ENCODE assay signal across 17 cellular contexts in the genomic region with DNA sequence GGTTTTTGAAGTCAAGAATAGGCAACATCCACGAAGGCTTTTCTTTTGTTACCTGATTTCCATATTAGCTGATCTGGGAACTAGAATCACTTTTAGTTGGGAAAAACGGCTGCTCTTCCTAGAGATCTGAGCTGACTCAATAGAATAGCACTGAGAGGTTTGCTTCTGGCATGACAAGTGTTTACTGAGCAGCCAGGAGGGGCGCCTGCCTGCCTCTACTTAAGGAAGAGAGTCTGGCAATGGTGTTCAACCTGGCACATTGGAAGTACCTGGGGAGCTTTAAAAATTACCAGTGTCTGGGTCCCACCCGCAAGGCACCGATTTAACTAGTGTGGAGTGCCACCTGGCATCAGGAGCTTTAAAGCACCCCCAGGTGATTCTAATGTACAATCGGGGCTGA.
"Had no signal": no experiment of that assay in that cellular context is flagged by ENCODE, and none has a peak within 500 bp of the region (broad histone marks: within the 10 kb centered on the region; RNA-seq: fewer than 3 reads in every experiment).

No MANE protein-coding gene starts in this region.

- H3K4me3 ChIP-seq: gastrocnemius medialis, smooth muscle cell, stomach had no signal

- ATAC-seq: activated naive CD8-positive, alpha-beta T cell treated with anti-CD3 and anti-CD28 coated beads, Interleukin-2, amount 50 U/mL, for 24 hours; activated T-helper 17 cell treated with anti-CD3 and anti-CD28 coated beads, Interleukin-2, amount 50 U/mL, for 72 hours; esophagus mucosa; gastrocnemius medialis; sciatic nerve had no signal

- H3K9me3 Mint-ChIP-seq: activated naive CD4-positive, alpha-beta T cell treated with anti-CD3 and anti-CD28 coated beads, Interleukin-2, amount 10 ng/mL, durations not matched to agents 7 days and 5 days; activated naive CD8-positive, alpha-beta T cell treated with anti-CD3 and anti-CD28 coated beads, Interleukin-2, amount 50 U/mL, for 24 hours; activated T-helper 17 cell treated with anti-CD3 and anti-CD28 coated beads, Interleukin-2, amount 50 U/mL, for 72 hours; mesothelial cell of epicardium; nephron; type B pancreatic cell had no signal

- H3K27ac ChIP-seq: gastrocnemius medialis, stomach, VCaP had no signal

- H3K36me3 Mint-ChIP-seq: activated naive CD4-positive, alpha-beta T cell treated with anti-CD3 and anti-CD28 coated beads, Interleukin-2, amount 10 ng/mL, durations not matched to agents 7 days and 5 days; mesothelial cell of epicardium; type B pancreatic cell had no signal

- H3K27me3 Mint-ChIP-seq: activated T-helper 17 cell treated with anti-CD3 and anti-CD28 coated beads, Interleukin-2, amount 50 U/mL, for 72 hours had no signal

- H3K4me1 ChIP-seq: gastrocnemius medialis had no signal

- H3K4me3 Mint-ChIP-seq: activated naive CD4-positive, alpha-beta T cell treated with anti-CD3 and anti-CD28 coated beads, Interleukin-2, amount 10 ng/mL, durations not matched to agents 7 days and 5 days; activated naive CD8-positive, alpha-beta T cell treated with anti-CD3 and anti-CD28 coated beads, Interleukin-2, amount 50 U/mL, for 24 hours; activated T-helper 17 cell treated with anti-CD3 and anti-CD28 coated beads, Interleukin-2, amount 50 U/mL, for 72 hours; mesothelial cell of epicardium; nephron; type B pancreatic cell had no signal

- H3K27me3 ChIP-seq: gastrocnemius medialis, stomach had no signal

- H3K36me3 ChIP-seq: gastrocnemius medialis, stomach had no signal

- H3K9me3 ChIP-seq: gastrocnemius medialis, stomach had no signal

- H3K4me1 Mint-ChIP-seq: activated naive CD4-positive, alpha-beta T cell treated with anti-CD3 and anti-CD28 coated beads, Interleukin-2, amount 10 ng/mL, durations not matched to agents 7 days and 5 days had no signal

- H3K27ac Mint-ChIP-seq: activated naive CD4-positive, alpha-beta T cell treated with anti-CD3 and anti-CD28 coated beads, Interleukin-2, amount 10 ng/mL, durations not matched to agents 7 days and 5 days; activated naive CD8-positive, alpha-beta T cell treated with anti-CD3 and anti-CD28 coated beads, Interleukin-2, amount 50 U/mL, for 24 hours; activated T-helper 17 cell treated with anti-CD3 and anti-CD28 coated beads, Interleukin-2, amount 50 U/mL, for 72 hours; mesothelial cell of epicardium; nephron; type B pancreatic cell had no signal

- DNase-seq: activated CD4-positive, alpha-beta T cell treated with anti-CD3 and anti-CD28 coated beads for 1 hour; activated CD4-positive, alpha-beta T cell treated with anti-CD3 and anti-CD28 coated beads, Interleukin-2, amount 50 U/mL, for 48 hours; activated naive CD4-positive, alpha-beta T cell treated with anti-CD3 and anti-CD28 coated beads, Interleukin-2, amount 10 ng/mL, durations not matched to agents 7 days and 5 days; activated naive CD8-positive, alpha-beta T cell treated with anti-CD3 and anti-CD28 coated beads, Interleukin-2, amount 50 U/mL, for 24 hours; aorta; cortex of kidney; gastrocnemius medialis; stimulated activated CD4-positive, alpha-beta T cell treated with anti-CD3 and anti-CD28 coated beads, Interleukin-4, amount 100 ng/mL, for 1 hour; stomach had no signal
